In genomic region chr4:138341739-138342415, GRCh38 we compare ENCODE assay signal across 13 cellular contexts.
DNase-seq lines count a peak whose midpoint lies in the region; ATAC-seq and TF ChIP-seq lines count a peak whose summit lies in the region.
"Had no signal": no experiment of that assay in that cellular context is flagged by ENCODE, and none has a peak within 500 bp of the region (broad histone marks: within the 10 kb centered on the region; RNA-seq: fewer than 3 reads in every experiment).

No MANE protein-coding gene starts in this region.

- H3K4me1 Mint-ChIP-seq in stimulated activated memory B cell treated with anti-CD40 and anti-IgM and Interleukin-4, amounts not matched to agents 10 μg/mL and 1 μg/mL and 100 μg/mL, for 72 hours: peaks cover 18% of the 10 kb centered on the region

- H3K27ac Mint-ChIP-seq in stimulated activated memory B cell treated with anti-CD40 and anti-IgM and Interleukin-4, amounts not matched to agents 10 μg/mL and 1 μg/mL and 100 μg/mL, for 72 hours: no peak overlapping the region
- H3K27ac Mint-ChIP-seq: T-cell had no signal

- H3K9me3 Mint-ChIP-seq in stimulated activated memory B cell treated with anti-CD40 and anti-IgM and Interleukin-4, amounts not matched to agents 10 μg/mL and 1 μg/mL and 100 μg/mL, for 72 hours: no peaks in the 10 kb centered on the region
- H3K9me3 Mint-ChIP-seq: IgD-negative memory B cell, T-cell had no signal

- peak; percentile 27 to 47 for DNase-seq in NOMO-1 (lab: John Stamatoyannopoulos, UW; ENCODE audit: unreplicated experiment in 2 of 2)
- no peak for DNase-seq in NOMO-1 treated with dmso at 0.1 percent for 144 hours (lab: John Stamatoyannopoulos, UW; ENCODE audit: unreplicated experiment)
- peak; percentile 63 for DNase-seq in KG1 (lab: John Stamatoyannopoulos, UW)
- no peak for DNase-seq in NCI-H2029 treated with DMSO at 0.1 percent for 48 hours (lab: John Stamatoyannopoulos, UW)
- DNase-seq in GM19238 (ENCODE audit: insufficient read length, low spot score): no peak
- DNase-seq: GOT3, left colon, NCI-H226 had no signal

- H3K36me3 Mint-ChIP-seq in stimulated activated memory B cell treated with anti-CD40 and anti-IgM and Interleukin-4, amounts not matched to agents 10 μg/mL and 1 μg/mL and 100 μg/mL, for 72 hours: no peaks in the 10 kb centered on the region
- H3K36me3 Mint-ChIP-seq: IgD-negative memory B cell, T-cell had no signal

- no peaks in the 10 kb centered on the region for H3K27me3 Mint-ChIP-seq in stimulated activated memory B cell treated with anti-CD40 and anti-IgM and Interleukin-4, amounts not matched to agents 10 μg/mL and 1 μg/mL and 100 μg/mL, for 72 hours
- H3K27me3 Mint-ChIP-seq: IgD-negative memory B cell, T-cell had no signal

- no peak overlapping the region for H3K4me3 Mint-ChIP-seq in stimulated activated memory B cell treated with anti-CD40 and anti-IgM and Interleukin-4, amounts not matched to agents 10 μg/mL and 1 μg/mL and 100 μg/mL, for 72 hours
- H3K4me3 Mint-ChIP-seq: IgD-negative memory B cell, T-cell had no signal

- ATAC-seq in HG02642 (IDR thresholded peaks at IDR 0.05; ENCODE audit: poor library complexity, unreplicated experiment) (peak; percentile 80), SK-N-SH treated with all-trans-retinoic acid at 6 μM for 48 hours (no peak)
- ATAC-seq in stimulated activated memory B cell treated with anti-CD40 and anti-IgM and Interleukin-4, amounts not matched to agents 10 μg/mL and 1 μg/mL and 100 μg/mL, for 72 hours: peak; percentile 89
- ATAC-seq: left colon had no signal

TF ChIP-seq in SK-N-SH treated with all-trans-retinoic acid at 6 μM for 48 hours, 23 proteins besides CTCF, POLR2A, EP300 and RAD21:
- TF ChIP-seq PATZ1 (CRISPR knock-in tag; IDR thresholded peaks at IDR 0.05; ENCODE audit: borderline replicate concordance): no peak
- TF ChIP-seq PPARA (CRISPR knock-in tag; IDR thresholded peaks at IDR 0.05; ENCODE audit: borderline replicate concordance): no peak
- TF ChIP-seq CSDC2 (CRISPR knock-in tag; IDR thresholded peaks at IDR 0.05): no peak
- no peak for TF ChIP-seq SNAI2 (CRISPR knock-in tag; IDR thresholded peaks at IDR 0.05)
- TF ChIP-seq ARNTL (CRISPR knock-in tag; IDR thresholded peaks at IDR 0.05; ENCODE audit: borderline replicate concordance, low read depth): no peak
- TF ChIP-seq ZNF8 (CRISPR knock-in tag; IDR thresholded peaks at IDR 0.05): no peak
- no peak for TF ChIP-seq RARB (CRISPR knock-in tag; IDR thresholded peaks at IDR 0.05)
- no peak for TF ChIP-seq ZNF565 (CRISPR knock-in tag; conservative IDR thresholded peaks at IDR 0.05; ENCODE audit: low read depth)
- TF ChIP-seq, protein P1, sequence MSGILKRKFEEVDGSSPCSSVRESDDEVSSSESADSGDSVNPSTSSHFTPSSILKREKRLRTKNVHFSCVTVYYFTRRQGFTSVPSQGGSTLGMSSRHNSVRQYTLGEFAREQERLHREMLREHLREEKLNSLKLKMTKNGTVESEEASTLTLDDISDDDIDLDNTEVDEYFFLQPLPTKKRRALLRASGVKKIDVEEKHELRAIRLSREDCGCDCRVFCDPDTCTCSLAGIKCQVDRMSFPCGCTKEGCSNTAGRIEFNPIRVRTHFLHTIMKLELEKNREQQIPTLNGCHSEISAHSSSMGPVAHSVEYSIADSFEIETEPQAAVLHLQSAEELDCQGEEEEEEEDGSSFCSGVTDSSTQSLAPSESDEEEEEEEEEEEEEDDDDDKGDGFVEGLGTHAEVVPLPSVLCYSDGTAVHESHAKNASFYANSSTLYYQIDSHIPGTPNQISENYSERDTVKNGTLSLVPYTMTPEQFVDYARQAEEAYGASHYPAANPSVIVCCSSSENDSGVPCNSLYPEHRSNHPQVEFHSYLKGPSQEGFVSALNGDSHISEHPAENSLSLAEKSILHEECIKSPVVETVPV (CRISPR knock-in tag; IDR thresholded peaks at IDR 0.05): no peak
- TF ChIP-seq, protein P2, sequence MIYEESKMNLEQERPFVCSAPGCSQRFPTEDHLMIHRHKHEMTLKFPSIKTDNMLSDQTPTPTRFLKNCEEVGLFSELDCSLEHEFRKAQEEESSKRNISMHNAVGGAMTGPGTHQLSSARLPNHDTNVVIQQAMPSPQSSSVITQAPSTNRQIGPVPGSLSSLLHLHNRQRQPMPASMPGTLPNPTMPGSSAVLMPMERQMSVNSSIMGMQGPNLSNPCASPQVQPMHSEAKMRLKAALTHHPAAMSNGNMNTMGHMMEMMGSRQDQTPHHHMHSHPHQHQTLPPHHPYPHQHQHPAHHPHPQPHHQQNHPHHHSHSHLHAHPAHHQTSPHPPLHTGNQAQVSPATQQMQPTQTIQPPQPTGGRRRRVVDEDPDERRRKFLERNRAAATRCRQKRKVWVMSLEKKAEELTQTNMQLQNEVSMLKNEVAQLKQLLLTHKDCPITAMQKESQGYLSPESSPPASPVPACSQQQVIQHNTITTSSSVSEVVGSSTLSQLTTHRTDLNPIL (CRISPR knock-in tag; IDR thresholded peaks at IDR 0.05; ENCODE audit: low read depth): no peak
- TF ChIP-seq TOX (CRISPR knock-in tag; IDR thresholded peaks at IDR 0.05; ENCODE audit: borderline replicate concordance): no peak
- TF ChIP-seq ZC3H10 (CRISPR knock-in tag; IDR thresholded peaks at IDR 0.05): no peak
- no peak for TF ChIP-seq BACH2 (CRISPR knock-in tag; IDR thresholded peaks at IDR 0.05; ENCODE audit: borderline replicate concordance)
- TF ChIP-seq OSR1 (CRISPR knock-in tag; IDR thresholded peaks at IDR 0.05): no peak

Comparison
In these comparisons a context has a peak if more than half of its experiments do, and no peak if none do; other contexts are left out.
1. DNase-seq: peak in NOMO-1 (2 of 2) and KG1 (single experiment); none in NOMO-1 treated with dmso at 0.1 percent for 144 hours (single experiment), NCI-H2029 treated with DMSO at 0.1 percent for 48 hours (single experiment) and GM19238 (single experiment).